8 cellular contexts compared by ENCODE assay signal in the genomic region with DNA sequence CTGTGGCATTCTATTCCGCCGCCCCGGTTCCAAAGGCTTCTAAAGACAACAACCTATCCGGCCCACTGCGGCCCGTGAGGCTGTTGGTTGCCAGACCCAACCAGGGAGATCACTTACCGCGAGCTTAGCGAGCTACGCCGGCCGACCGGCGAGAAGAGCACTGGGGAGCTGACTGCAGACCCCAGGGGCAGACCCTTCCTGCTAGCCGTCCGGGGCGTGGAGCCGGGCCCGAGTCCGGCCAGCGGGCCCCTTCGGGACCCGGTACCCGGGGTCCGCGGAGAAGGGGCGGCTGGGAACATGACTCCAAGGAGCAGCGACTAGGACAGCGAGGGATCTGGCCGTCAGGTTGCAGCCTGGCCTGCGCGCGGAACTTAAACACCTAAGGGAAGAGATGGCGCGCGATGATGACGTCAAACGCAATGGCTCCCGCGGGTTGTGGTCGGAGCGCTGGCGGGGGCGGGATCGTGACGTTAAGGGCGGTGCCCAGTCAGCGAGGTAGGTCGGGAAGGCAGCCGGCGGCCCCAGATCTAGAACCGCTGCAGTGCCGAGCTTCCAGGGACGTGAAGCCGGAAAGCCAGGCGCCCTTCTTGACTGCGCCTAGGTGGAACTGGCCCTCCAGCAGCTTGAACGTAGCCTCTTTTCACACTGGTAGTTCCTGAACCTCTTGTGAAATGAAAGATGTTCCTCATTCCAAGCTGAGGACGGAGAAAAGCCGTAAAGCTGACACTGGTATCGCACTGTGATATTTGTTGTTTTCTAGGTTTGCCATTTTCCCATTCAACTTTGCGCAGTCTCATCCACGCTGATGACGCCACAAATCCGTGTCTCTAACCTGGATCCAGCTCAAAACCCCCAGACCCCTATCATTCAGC. TPM values are rescaled to one million over a fixed set of nuclear protein-coding genes. Genes with fewer than 3 reads are reported as not detected.
A peak's percentile ranks its signal among the peaks of the same experiment; 100 is the strongest.
DNase-seq lines count a peak whose midpoint lies in the region; ATAC-seq and TF ChIP-seq lines count a peak whose summit lies in the region.

A gene (minus strand): TSS at position 391 of the 872 bp plus-strand sequence. CDS start 92 bp downstream, at position 299.

- no peaks in the 10 kb centered on the region for H3K36me3 ChIP-seq in parathyroid adenoma (ENCODE audit: control insufficient read depth, insufficient read depth, low read length)
- H3K36me3 ChIP-seq in tibial nerve: peaks cover 0 to 18% (median 0%) of the 10 kb centered on the region in 3 donors

- peak within 1 kb of the TSS; percentile 94 for H2AFZ ChIP-seq in parathyroid adenoma

- H3K27ac ChIP-seq in parathyroid adenoma (peak within 1 kb of the TSS; percentile 86), tibial nerve (peak within 1 kb of the TSS; percentile 94 to 98 (median 97))

- DNase-seq in GM12865 (ENCODE audit: low read depth): peak; percentile 98
- DNase-seq in NCI-H1417 treated with DMSO at 0.1 percent for 48 hours (lab: John Stamatoyannopoulos, UW): peak; percentile 76
- DNase-seq in SW480 (ENCODE audit: low spot score): peak; percentile 96
- DNase-seq in activated naive CD8-positive, alpha-beta T cell treated with anti-CD3 and anti-CD28 coated beads, Interleukin-2, amount 50 U/mL, for 24 hours: peak; percentile 100
- DNase-seq in Right ventricle myocardium superior: peak; percentile 100
- DNase-seq in tibial nerve (ENCODE audit: low spot score in 2 of 2): peak; percentile 99 to 100

- TF ChIP-seq POLR2A in tibial nerve (IDR thresholded peaks at IDR 0.05): peak; percentile 65 to 94

- H3K4me1 Mint-ChIP-seq in activated naive CD8-positive, alpha-beta T cell treated with anti-CD3 and anti-CD28 coated beads, Interleukin-2, amount 50 U/mL, for 24 hours: peaks cover 38% of the 10 kb centered on the region

- peaks cover 2% of the 10 kb centered on the region for H3K27me3 Mint-ChIP-seq in activated naive CD8-positive, alpha-beta T cell treated with anti-CD3 and anti-CD28 coated beads, Interleukin-2, amount 50 U/mL, for 24 hours

- peak; percentile 93 to 98 for TF ChIP-seq EP300 in tibial nerve (IDR thresholded peaks at IDR 0.05)

- TF ChIP-seq CTCF in GM12865 (IDR thresholded peaks at IDR 0.05; ENCODE audit: insufficient read depth, low read depth, low read length, missing control alignments) (no peak), parathyroid adenoma (IDR thresholded peaks at IDR 0.05) (no peak), tibial nerve (IDR thresholded peaks at IDR 0.05) (peak in 1 of 5 experiments; percentile 43)

- intact Hi-C loops in Right ventricle myocardium superior (cut with DNase I): no loop called here

- H3K9me3 ChIP-seq in parathyroid adenoma (ENCODE audit: control insufficient read depth, low read length) (no peaks in the 10 kb centered on the region), tibial nerve (no peaks in the 10 kb centered on the region)

- H3K4me1 ChIP-seq in parathyroid adenoma (no peaks in the 10 kb centered on the region), tibial nerve (peaks cover 0 to 32% (median 9%) of the 10 kb centered on the region in 4 donors)

- peak within 1 kb of the TSS; percentile 62 for H3K4me2 ChIP-seq in parathyroid adenoma (ENCODE audit: low read length)

- H3K36me3 Mint-ChIP-seq in activated naive CD8-positive, alpha-beta T cell treated with anti-CD3 and anti-CD28 coated beads, Interleukin-2, amount 50 U/mL, for 24 hours (ENCODE audit: low read depth): peaks cover 5% of the 10 kb centered on the region

- H3K4me3 ChIP-seq in GM12865 (ENCODE audit: low read depth, low read length) (peak within 1 kb of the TSS; percentile 80), parathyroid adenoma (ENCODE audit: low read depth, low read length) (peak within 1 kb of the TSS; percentile 85), tibial nerve (peak within 1 kb of the TSS; percentile 66 to 98 (median 94))

- H3K27ac Mint-ChIP-seq in activated naive CD8-positive, alpha-beta T cell treated with anti-CD3 and anti-CD28 coated beads, Interleukin-2, amount 50 U/mL, for 24 hours: peak within 1 kb of the TSS; percentile 89

- peak; percentile 91 for ATAC-seq in HG02763 (IDR thresholded peaks at IDR 0.05; ENCODE audit: unreplicated experiment)
- ATAC-seq in activated naive CD8-positive, alpha-beta T cell treated with anti-CD3 and anti-CD28 coated beads, Interleukin-2, amount 50 U/mL, for 24 hours: peak; percentile 97
- peak; percentile 99 for ATAC-seq in Right ventricle myocardium superior (ENCODE audit: poor library complexity)

- H3K27me3 ChIP-seq in parathyroid adenoma (ENCODE audit: control insufficient read depth, insufficient read depth, low read length) (no peaks in the 10 kb centered on the region), tibial nerve (no peaks in the 10 kb centered on the region)

- peak within 1 kb of the TSS; percentile 96 for H3K4me3 Mint-ChIP-seq in activated naive CD8-positive, alpha-beta T cell treated with anti-CD3 and anti-CD28 coated beads, Interleukin-2, amount 50 U/mL, for 24 hours

- H3K79me2 ChIP-seq in parathyroid adenoma: no peaks in the 10 kb centered on the region

- no peaks in the 10 kb centered on the region for H3K9me3 Mint-ChIP-seq in activated naive CD8-positive, alpha-beta T cell treated with anti-CD3 and anti-CD28 coated beads, Interleukin-2, amount 50 U/mL, for 24 hours

- H3K9ac ChIP-seq in parathyroid adenoma: peak within 1 kb of the TSS; percentile 55

- 1% methylated on average over 45 to 65 of the region's 65 CpGs for WGBS in tibial nerve, 2 donors

RNA-seq across cellular contexts. Expression of the gene that starts here (rescaled TPM):
- total RNA-seq in Right ventricle myocardium superior: 29.5 TPM
- 10 to 100 TPM; 24.9 to 56.1 (median 43.2) TPM for total RNA-seq in tibial nerve

Comparison
In these comparisons a context has a peak if more than half of its experiments do, and no peak if none do; other contexts are left out.
1. Peak in every context shown above with its lines: DNase-seq, ATAC-seq, H3K4me3 ChIP-seq and H3K27ac ChIP-seq.